In the genomic region with DNA sequence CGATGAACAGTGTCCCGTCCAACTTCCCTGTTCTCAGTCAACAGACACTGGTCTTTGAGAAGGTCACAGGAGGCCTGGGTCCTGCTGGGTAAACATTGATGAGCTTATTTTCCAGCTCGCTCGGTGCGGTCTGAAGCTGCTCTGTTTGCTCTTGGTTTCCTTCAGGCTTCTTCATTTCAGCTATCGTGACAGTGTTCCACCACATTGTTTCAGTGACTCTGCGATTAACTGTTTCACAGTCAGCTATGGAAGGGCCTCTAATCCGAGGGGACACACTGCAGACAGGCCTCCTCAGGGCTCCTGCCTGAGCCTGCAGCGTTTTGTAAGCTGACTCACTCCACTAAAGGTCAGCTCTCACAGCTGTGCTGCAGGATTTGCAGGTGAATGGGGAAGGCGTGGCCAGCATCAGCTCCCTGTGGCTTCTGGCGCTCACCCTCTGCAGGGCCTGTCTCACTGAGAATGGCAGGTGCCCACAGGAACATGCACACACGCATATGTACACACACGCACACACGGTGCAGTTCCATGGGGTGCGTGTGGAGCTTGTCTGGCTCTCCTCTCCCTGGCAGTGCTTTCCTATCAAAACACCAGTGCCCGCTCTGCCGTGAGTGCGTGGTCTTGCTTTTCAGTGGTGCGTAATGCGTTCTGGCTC, we compare ENCODE assay signal across 15 cellular contexts.
DNase-seq lines count a peak whose midpoint lies in the region; ATAC-seq and TF ChIP-seq lines count a peak whose summit lies in the region.
"Had no signal": no experiment of that assay in that cellular context is flagged by ENCODE, and none has a peak within 500 bp of the region (broad histone marks: within the 10 kb centered on the region; RNA-seq: fewer than 3 reads in every experiment).

No MANE protein-coding gene starts in this region.

- H3K4me1 ChIP-seq in Caco-2, result peaks cover 18% of the 10 kb centered on the region; the same call in 1 of the 2 replicates
- no peaks in the 10 kb centered on the region for H3K4me1 ChIP-seq in left lung
- H3K4me1 ChIP-seq: right atrium auricular region had no signal

- ATAC-seq in left lung (peak; percentile 16), HG02840 (IDR thresholded peaks at IDR 0.05; ENCODE audit: low FRiP score, unreplicated experiment) (no peak), GM21529 (IDR thresholded peaks at IDR 0.05; ENCODE audit: unreplicated experiment) (no peak), GM21515 (IDR thresholded peaks at IDR 0.05; ENCODE audit: unreplicated experiment) (no peak)

- H3K27ac Mint-ChIP-seq in Caco-2 (ENCODE audit: unreplicated experiment), result peak overlapping the region; percentile 66
- H3K27ac Mint-ChIP-seq: activated naive CD4-positive, alpha-beta T cell treated with anti-CD3 and anti-CD28 coated beads, Interleukin-2, amount 50 U/mL, for 24 hours; memory B cell had no signal

- CTCF ChIA-PET in Caco-2 (lab: Charles Lee), result interaction anchor here (1.0 to 1.8 kb wide), 3 partner anchors 23 to 123 kb away, joined by 3 to 9 read pairs (median 4); no protein-coding TSS in a partner anchor

- H3K9me3 Mint-ChIP-seq in Caco-2 (ENCODE audit: unreplicated experiment), result no peaks in the 10 kb centered on the region
- H3K9me3 Mint-ChIP-seq: activated naive CD4-positive, alpha-beta T cell treated with anti-CD3 and anti-CD28 coated beads, Interleukin-2, amount 50 U/mL, for 24 hours had no signal

- POLR2A ChIA-PET in Caco-2 (lab: Charles Lee), result interaction anchor here (0.5 to 1.2 kb wide), 3 partner anchors 23 to 303 kb away, joined by 4 to 7 read pairs (median 4); no protein-coding TSS in a partner anchor

- intact Hi-C loops in Caco-2 (cut with micrococcal nuclease; ENCODE audit: unreplicated experiment) (loop anchor here (2.0 kb wide), 1 partner anchor 25 kb away; no protein-coding TSS in a partner anchor), left lung (cut with DNase I) (no loop called here)

- DNase-seq in Caco-2 (peak in 1 of 2 experiments; percentile 43), NCI-H146 (lab: John Stamatoyannopoulos, UW) (peak; percentile 96), WERI-Rb-1 (peak; percentile 95), left lung (peak in 1 of 2 donors; percentile 37), HUDEP-2 (lab: John Stamatoyannopoulos, UW; ENCODE audit: unreplicated experiment in 76 of 76) (no peak)
- DNase-seq: activated CD4-positive, alpha-beta T cell treated with anti-CD3 and anti-CD28 coated beads, Interleukin-2, amount 50 U/mL, for 4 hours; NCI-H226 had no signal

- H3K36me3 ChIP-seq in Caco-2 (ENCODE audit: control insufficient read depth, insufficient read depth, low read length), result peaks cover 6% of the 10 kb centered on the region; the same call in 1 of the 2 replicates
- H3K36me3 ChIP-seq in WERI-Rb-1, result peaks cover 24% of the 10 kb centered on the region
- H3K36me3 ChIP-seq in left lung, result no peaks in the 10 kb centered on the region
- H3K36me3 ChIP-seq: right atrium auricular region, tibial nerve had no signal

- peaks cover 7% of the 10 kb centered on the region for H3K36me3 Mint-ChIP-seq in Caco-2 (ENCODE audit: insufficient read depth, unreplicated experiment)
- H3K36me3 Mint-ChIP-seq: activated naive CD4-positive, alpha-beta T cell treated with anti-CD3 and anti-CD28 coated beads, Interleukin-2, amount 50 U/mL, for 24 hours had no signal

- no peak overlapping the region for H3K4me3 Mint-ChIP-seq in Caco-2 (ENCODE audit: unreplicated experiment)
- H3K4me3 Mint-ChIP-seq: activated naive CD4-positive, alpha-beta T cell treated with anti-CD3 and anti-CD28 coated beads, Interleukin-2, amount 50 U/mL, for 24 hours; memory B cell had no signal

- H3K4me1 Mint-ChIP-seq in Caco-2 (ENCODE audit: low read depth, unreplicated experiment), result peaks cover 14% of the 10 kb centered on the region
- H3K4me1 Mint-ChIP-seq: activated naive CD4-positive, alpha-beta T cell treated with anti-CD3 and anti-CD28 coated beads, Interleukin-2, amount 50 U/mL, for 24 hours had no signal

- no peaks in the 10 kb centered on the region for H3K27me3 Mint-ChIP-seq in Caco-2 (ENCODE audit: insufficient read depth, unreplicated experiment)
- H3K27me3 Mint-ChIP-seq: activated naive CD4-positive, alpha-beta T cell treated with anti-CD3 and anti-CD28 coated beads, Interleukin-2, amount 50 U/mL, for 24 hours had no signal

- BruUV-seq in Caco-2 (replicated peaks; lab: Mats Ljungman, UMichigan), result no TSS peak

- H3K9me3 ChIP-seq in Caco-2, result peaks cover 12% of the 10 kb centered on the region
- H3K9me3 ChIP-seq in WERI-Rb-1 (ENCODE audit: severe bottlenecking), result peaks cover 8% of the 10 kb centered on the region
- peaks cover 0 to 15% of the 10 kb centered on the region in 2 donors for H3K9me3 ChIP-seq in left lung
- H3K9me3 ChIP-seq: right atrium auricular region had no signal

- no peaks in the 10 kb centered on the region for H3K27me3 ChIP-seq in Caco-2 (replicated peaks; ENCODE audit: control insufficient read depth, insufficient read depth, low read length)
- H3K27me3 ChIP-seq in WERI-Rb-1 (ENCODE audit: insufficient read depth, low read depth, severe bottlenecking), result no peaks in the 10 kb centered on the region
- H3K27me3 ChIP-seq in left lung, result peaks cover 0 to 7% of the 10 kb centered on the region in 2 donors
- H3K27me3 ChIP-seq: right atrium auricular region had no signal

- H3K4me3 ChIP-seq in Caco-2 (ENCODE audit: low read depth, low read length) (no peak overlapping the region), WERI-Rb-1 (ENCODE audit: low read depth, low read length) (no peak overlapping the region), left lung (no peak overlapping the region)
- H3K4me3 ChIP-seq: coronary artery, right atrium auricular region, tibial nerve had no signal

- no peak for TF ChIP-seq CTCF in Caco-2 (IDR thresholded peaks at IDR 0.05; ENCODE audit: insufficient read depth in 1 of 2, low read depth in 1 of 2, low read length in 1 of 2, severe bottlenecking in 1 of 2, unreplicated experiment in 1 of 2)
- no peak for TF ChIP-seq CTCF in WERI-Rb-1 (IDR thresholded peaks at IDR 0.05; ENCODE audit: low read depth, low read length)
- no peak for TF ChIP-seq CTCF in left lung (IDR thresholded peaks at IDR 0.05)

- peak overlapping the region; percentile 89 for H3K27ac ChIP-seq in WERI-Rb-1
- H3K27ac ChIP-seq in left lung, result no peak overlapping the region
- H3K27ac ChIP-seq: coronary artery, right atrium auricular region, tibial nerve had no signal

Comparison
In these comparisons a context has a peak if more than half of its experiments do, and no peak if none do; other contexts are left out.
1. DNase-seq: peak in NCI-H146 (single experiment) and WERI-Rb-1 (single experiment); none in HUDEP-2 (0 of 76).